11 cellular contexts compared by ENCODE assay signal in genomic region chr1:116919802-116920201, GRCh38. TPM values are rescaled to one million over a fixed set of nuclear protein-coding genes. Genes with fewer than 3 reads are reported as not detected.
DNase-seq lines count a peak whose midpoint lies in the region; ATAC-seq, FAIRE-seq and TF ChIP-seq lines count a peak whose summit lies in the region.
"Had no signal": no experiment of that assay in that cellular context is flagged by ENCODE, and none has a peak within 500 bp of the region (broad histone marks: within the 10 kb centered on the region; RNA-seq: fewer than 3 reads in every experiment).

No MANE protein-coding gene starts in this region.

- no peak for FAIRE-seq in A549 (lab: Jason Lieb, UNC)

- H3K4me3 ChIP-seq in A549 (no peak overlapping the region), GM23338 (no peak overlapping the region), aorta (ENCODE audit: low read length in 2 of 2) (no peak overlapping the region), suprapubic skin (no peak overlapping the region)

- peaks cover 76% of the 10 kb centered on the region for H3K79me2 ChIP-seq in GM23338 (replicated peaks; ENCODE audit: insufficient read depth)

- no peak for DNase-seq in A549 (ENCODE audit: low read depth in 1 of 2, low spot score in 1 of 2)
- no peak for DNase-seq in GM23338 (ENCODE audit: low spot score)
- DNase-seq in SHP77 treated with DMSO at 0.1 percent for 48 hours (lab: John Stamatoyannopoulos, UW), result peak; percentile 21
- peak; percentile 46 for DNase-seq in islet precursor cell
- DNase-seq in GF-D8 (lab: John Stamatoyannopoulos, UW), result no peak
- DNase-seq in aorta, result no peak
- no peak for DNase-seq in suprapubic skin (ENCODE audit: low spot score in 2 of 2)
- DNase-seq: activated B cell treated with CpG ODN at 0.5 μM for 24 hours, C1 segment of cervical spinal cord, NCI-H187 had no signal

- no peaks in the 10 kb centered on the region for H3K9me2 ChIP-seq in GM23338 (ENCODE audit: insufficient read depth)

- intact Hi-C loops in aorta (cut with DNase I), result loop anchor here in 1 of 2 donors (10.0 kb wide), 1 partner anchor 135 kb away; no protein-coding TSS in a partner anchor

- POLR2A ChIA-PET in A549 (lab: Yijun Ruan, JAX), result no interaction called here

- peaks cover 24% of the 10 kb centered on the region for H3K4me1 ChIP-seq in A549
- peaks cover 10% of the 10 kb centered on the region; the same call in 1 of the 2 replicates for H3K4me1 ChIP-seq in GM23338 (ENCODE audit: insufficient read depth)
- peaks cover 0 to 3% of the 10 kb centered on the region in 2 donors for H3K4me1 ChIP-seq in aorta (ENCODE audit: control insufficient read depth in 1 of 2, insufficient read depth in 2 of 2, low read length in 2 of 2)
- H3K4me1 ChIP-seq in suprapubic skin, result peaks cover 68% of the 10 kb centered on the region

- H3K27ac ChIP-seq in A549, result 0 out of 6 replicates have a peak overlapping the region, but pooled peaks of 1 of the 2 experiments have one; percentile 43
- no peak overlapping the region for H3K27ac ChIP-seq in GM23338 (ENCODE audit: low read depth)
- no peak overlapping the region for H3K27ac ChIP-seq in aorta (ENCODE audit: low read depth in 1 of 2, low read length in 2 of 2)
- H3K27ac ChIP-seq in suprapubic skin, result no peak overlapping the region

- H3K9me3 Mint-ChIP-seq in GM23338, result no peaks in the 10 kb centered on the region
- H3K9me3 Mint-ChIP-seq: activated B cell treated with CpG ODN at 0.5 μM for 24 hours had no signal

- peaks cover 3% of the 10 kb centered on the region for H3K27me3 Mint-ChIP-seq in GM23338 (ENCODE audit: insufficient read depth, low read depth, poor library complexity)

- peaks cover 4% of the 10 kb centered on the region for H4K20me1 ChIP-seq in GM23338 (replicated peaks; ENCODE audit: insufficient read depth)

- TF ChIP-seq CTCF in A549 (IDR thresholded peaks at IDR 0.05), result no peak
- peak in 1 of 2 experiments; percentile 41; a peak in 2 of 4 replicates for TF ChIP-seq CTCF in GM23338 (conservative IDR thresholded peaks at IDR 0.05; ENCODE audit: low read depth in 2 of 2)
- no peak for TF ChIP-seq CTCF in suprapubic skin (IDR thresholded peaks at IDR 0.05)

- H3K4me2 ChIP-seq in A549 (no peak overlapping the region), GM23338 (no peak overlapping the region)

- TF ChIP-seq POLR2A in A549 (IDR thresholded peaks at IDR 0.05; ENCODE audit: low read length) (no peak), suprapubic skin (IDR thresholded peaks at IDR 0.05) (no peak)

- no peaks in the 10 kb centered on the region for H3K9me3 ChIP-seq in A549
- no peaks in the 10 kb centered on the region for H3K9me3 ChIP-seq in aorta (ENCODE audit: control insufficient read depth, low read length)
- no peaks in the 10 kb centered on the region for H3K9me3 ChIP-seq in suprapubic skin

- TF ChIP-seq RAD21 in A549 (conservative IDR thresholded peaks at IDR 0.05 in 1 of 2, IDR thresholded peaks at IDR 0.05 in 1 of 2), result peak; percentile 20 to 22; a peak in 1 of 5 replicates

- ATAC-seq in A549, result no peak
- peak; percentile 33; the same call in 2 of the 3 replicates for ATAC-seq in GM23338
- ATAC-seq in GM21576 (IDR thresholded peaks at IDR 0.05; ENCODE audit: unreplicated experiment), result no peak
- no peak for ATAC-seq in aorta (ENCODE audit: low FRiP score)

- H3K27ac Mint-ChIP-seq in GM23338, result no peak overlapping the region; the same call in 1 of the 2 replicates
- H3K27ac Mint-ChIP-seq: activated B cell treated with CpG ODN at 0.5 μM for 24 hours had no signal

- CTCF ChIA-PET in A549 (lab: Yijun Ruan, JAX), result interaction anchor here (0.5 to 1.2 kb wide), 4 partner anchors 12 to 838 kb away, joined by 3 to 4 read pairs (median 3); no protein-coding TSS in a partner anchor

- H3K36me3 Mint-ChIP-seq in GM23338 (ENCODE audit: low read depth), result no peaks in the 10 kb centered on the region

- H3F3A ChIP-seq in GM23338 (replicated peaks; ENCODE audit: low read depth), result no peaks in the 10 kb centered on the region

- H3K27me3 ChIP-seq in GM23338 (ENCODE audit: insufficient read depth) (no peaks in the 10 kb centered on the region), aorta (ENCODE audit: control insufficient read depth in 1 of 2, insufficient read depth in 2 of 2, low read length in 1 of 2) (no peaks in the 10 kb centered on the region), suprapubic skin (no peaks in the 10 kb centered on the region)

- WGBS in A549 (ENCODE audit: missing lambda C conversion rate), result 43% methylated on average over 2 of the region's 2 CpGs
- WGBS in aorta, 2 donors, result 94 to 96% methylated on average over 2 of the region's 2 CpGs
- 75% methylated on average over 2 of the region's 2 CpGs for WGBS in suprapubic skin

- TF ChIP-seq EP300 in A549 (IDR thresholded peaks at IDR 0.05) (no peak), suprapubic skin (IDR thresholded peaks at IDR 0.05) (no peak)

- peaks cover 15% of the 10 kb centered on the region; the same call in 2 of the 3 replicates for H3K4me1 Mint-ChIP-seq in GM23338
- H3K4me1 Mint-ChIP-seq: activated B cell treated with CpG ODN at 0.5 μM for 24 hours had no signal

- H3K36me3 ChIP-seq in GM23338 (ENCODE audit: insufficient read depth), result no peaks in the 10 kb centered on the region
- no peaks in the 10 kb centered on the region for H3K36me3 ChIP-seq in aorta (ENCODE audit: control insufficient read depth in 1 of 2, insufficient read depth in 2 of 2, low read length in 1 of 2)
- no peaks in the 10 kb centered on the region for H3K36me3 ChIP-seq in suprapubic skin

- no peak overlapping the region for H3K4me3 Mint-ChIP-seq in GM23338
- H3K4me3 Mint-ChIP-seq: activated B cell treated with CpG ODN at 0.5 μM for 24 hours had no signal

- no peak overlapping the region for H2AFZ ChIP-seq in GM23338

TF ChIP-seq in A549, 52 proteins besides CTCF, POLR2A, EP300 and RAD21:
- no peak for TF ChIP-seq HDAC2 (IDR thresholded peaks at IDR 0.05)

TF ChIP-seq in GM23338, 12 proteins besides CTCF, POLR2A, EP300 and RAD21 (continues in another document):
- TF ChIP-seq ZNF114 (CRISPR knock-in tag; IDR thresholded peaks at IDR 0.05) (no peak), ZNF331 (CRISPR knock-in tag; IDR thresholded peaks at IDR 0.05; ENCODE audit: low read depth) (no peak), EZH2phosphoT487 (IDR thresholded peaks at IDR 0.05; ENCODE audit: unreplicated experiment) (no peak), CREB1 (CRISPR knock-in tag; IDR thresholded peaks at IDR 0.05; ENCODE audit: low read depth) (no peak), POLR2AphosphoS5 (IDR thresholded peaks at IDR 0.05; ENCODE audit: low read depth) (no peak), ETS1 (IDR thresholded peaks at IDR 0.05) (no peak), JUNB (IDR thresholded peaks at IDR 0.05; ENCODE audit: unreplicated experiment) (no peak), NANOG (IDR thresholded peaks at IDR 0.05; ENCODE audit: borderline replicate concordance) (no peak)

RNA-seq across cellular contexts. Expression of gene PTGFRN, which starts 10.1 kb away (rescaled TPM):
- polyA plus RNA-seq in A549 (2011; rRNA removed) (39.0 and 51.1 TPM in 2 replicates), A549 (2017; fragmentation: RNase III; extraction: RNeasy Plus Mini Kit Qiagen cat#74134 plus additional on column Dnase treatment) (13.7 to 17.4 TPM (median 16.7 TPM) in 3 replicates), GM23338 (2016; fragmentation: Nextera tagmentation; extraction: Ambion mirVana) (17.4 and 30.0 TPM in 2 replicates), aorta (10 to 100 TPM in 1 of 2 donors, 1 to 10 TPM in 1; 3.8 to 13.2 TPM)
- polyA plus RNA-seq in A549 (2012; cell fraction: cytosol; rRNA removed), result 8.4 and 9.1 TPM in 2 replicates
- polyA plus RNA-seq in A549 (2012; cell fraction: nucleus; rRNA removed), result 9.5 and 16.5 TPM in 2 replicates
- 29.9 and 37.2 TPM in 2 replicates for polyA minus RNA-seq in A549 (2011; rRNA and poly(A)+ RNA removed)
- total RNA-seq in GM23338 (2014; rRNA removed; shearing (Covaris generic)), result 21.8 and 32.7 TPM in 2 replicates
- total RNA-seq in aorta (10 to 100 TPM; 31.9 to 75.0 TPM), suprapubic skin (10 to 100 TPM; 64.5 to 92.0 (median 83.9) TPM)
- total RNA-seq: activated B cell treated with CpG ODN at 0.5 μM for 24 hours had no signal

Comparison
In these comparisons a context has a peak if more than half of its experiments do, and no peak if none do; other contexts are left out.
1. DNase-seq: peak in SHP77 treated with DMSO at 0.1 percent for 48 hours (single experiment) and islet precursor cell (single experiment); none in A549 (0 of 2), GM23338 (single experiment), GF-D8 (single experiment), aorta (0 of 2) and suprapubic skin (0 of 2).